In genomic region chr14:93857081-93857480, GRCh38 we compare ENCODE assay signal across 15 cellular contexts.
"Had no signal": no experiment of that assay in that cellular context is flagged by ENCODE, and none has a peak within 500 bp of the region (broad histone marks: within the 10 kb centered on the region; RNA-seq: fewer than 3 reads in every experiment).

No MANE protein-coding gene starts in this region.

- H3K79me2 ChIP-seq: parathyroid adenoma had no signal

- DNase-seq: activated B cell treated with CpG ODN at 0.5 μM for 24 hours; activated CD4-positive, alpha-beta T cell treated with anti-CD3 and anti-CD28 coated beads, Interleukin-2, amount 10 ng/mL, durations not matched to agents 7 days and 5 days; activated T-cell treated with anti-CD3 and anti-CD28 coated beads, Interleukin-2, amount 50 U/mL, for 1 hour; amniotic stem cell; body of pancreas; hypothalamus; midbrain; naive B cell; tibial artery had no signal

- H3K4me3 ChIP-seq: body of pancreas, lung, tibial artery, vagina had no signal

- H3K27ac Mint-ChIP-seq: activated B cell treated with CpG ODN at 0.5 μM for 24 hours; activated CD4-positive, alpha-beta T cell treated with anti-CD3 and anti-CD28 coated beads, Interleukin-2, amount 10 ng/mL, durations not matched to agents 7 days and 5 days; activated naive CD4-positive, alpha-beta T cell treated with anti-CD3 and anti-CD28 coated beads, Interleukin-2, amount 50 U/mL, for 72 hours; naive B cell had no signal

- H3K36me3 Mint-ChIP-seq: activated naive CD4-positive, alpha-beta T cell treated with anti-CD3 and anti-CD28 coated beads, Interleukin-2, amount 50 U/mL, for 72 hours; naive B cell had no signal

- H3K4me1 ChIP-seq: body of pancreas had no signal

- ATAC-seq: activated naive CD4-positive, alpha-beta T cell treated with anti-CD3 and anti-CD28 coated beads, Interleukin-2, amount 50 U/mL, for 72 hours; body of pancreas had no signal

- H3K36me3 ChIP-seq: tibial artery, vagina had no signal

- H3K27me3 ChIP-seq: tibial artery, vagina had no signal

- H3K4me1 Mint-ChIP-seq: activated B cell treated with CpG ODN at 0.5 μM for 24 hours; activated CD4-positive, alpha-beta T cell treated with anti-CD3 and anti-CD28 coated beads, Interleukin-2, amount 10 ng/mL, durations not matched to agents 7 days and 5 days; central memory CD8-positive, alpha-beta T cell; naive B cell had no signal

- H3K9me3 Mint-ChIP-seq: activated B cell treated with CpG ODN at 0.5 μM for 24 hours; activated CD4-positive, alpha-beta T cell treated with anti-CD3 and anti-CD28 coated beads, Interleukin-2, amount 10 ng/mL, durations not matched to agents 7 days and 5 days; activated naive CD4-positive, alpha-beta T cell treated with anti-CD3 and anti-CD28 coated beads, Interleukin-2, amount 50 U/mL, for 72 hours; central memory CD8-positive, alpha-beta T cell; endodermal cell had no signal

- H3K4me3 Mint-ChIP-seq: activated B cell treated with CpG ODN at 0.5 μM for 24 hours; activated CD4-positive, alpha-beta T cell treated with anti-CD3 and anti-CD28 coated beads, Interleukin-2, amount 10 ng/mL, durations not matched to agents 7 days and 5 days; central memory CD8-positive, alpha-beta T cell; endodermal cell; naive B cell had no signal

- H3K27ac ChIP-seq: body of pancreas, parathyroid adenoma, tibial artery, vagina had no signal
